Comparison of ENCODE assay signal across 24 cellular contexts in genomic region chr20:20501128-20501527, GRCh38.
DNase-seq lines count a peak whose midpoint lies in the region; ATAC-seq, FAIRE-seq and TF ChIP-seq lines count a peak whose summit lies in the region.
"Had no signal": no experiment of that assay in that cellular context is flagged by ENCODE, and none has a peak within 500 bp of the region (broad histone marks: within the 10 kb centered on the region; RNA-seq: fewer than 3 reads in every experiment).

No MANE protein-coding gene starts in this region.

- intact Hi-C loops in activated CD4-positive, alpha-beta T cell treated with anti-CD3 and anti-CD28 coated beads, Interleukin-2, amount 10 ng/mL, durations not matched to agents 24 days and 14 days (cut with micrococcal nuclease): loop anchor here (1.0 kb wide), 1 partner anchor 10 kb away; no protein-coding TSS in a partner anchor

- H3K9me3 Mint-ChIP-seq in activated CD4-positive, alpha-beta T cell treated with anti-CD3 and anti-CD28 coated beads, Interleukin-2, amount 10 ng/mL, durations not matched to agents 24 days and 14 days: peaks cover 7% of the 10 kb centered on the region
- no peaks in the 10 kb centered on the region for H3K9me3 Mint-ChIP-seq in activated T-helper 17 cell treated with anti-CD3 and anti-CD28 coated beads, Interleukin-2, amount 50 U/mL, for 72 hours
- H3K9me3 Mint-ChIP-seq: CD4-positive, alpha-beta T cell; CD8-positive, alpha-beta T cell had no signal

- peaks cover 58% of the 10 kb centered on the region for H3K36me3 Mint-ChIP-seq in activated CD4-positive, alpha-beta T cell treated with anti-CD3 and anti-CD28 coated beads, Interleukin-2, amount 10 ng/mL, durations not matched to agents 24 days and 14 days (ENCODE audit: low read depth)
- H3K36me3 Mint-ChIP-seq in activated T-helper 17 cell treated with anti-CD3 and anti-CD28 coated beads, Interleukin-2, amount 50 U/mL, for 72 hours (ENCODE audit: low read depth): peaks cover 79% of the 10 kb centered on the region

- peak; percentile 52 for DNase-seq in activated CD4-positive, alpha-beta T cell treated with anti-CD3 and anti-CD28 coated beads, Interleukin-2, amount 10 ng/mL, durations not matched to agents 24 days and 14 days
- no peak for DNase-seq in activated CD4-positive, alpha-beta T cell treated with anti-CD3 and anti-CD28 coated beads, Interleukin-2, amount 50 U/mL, for 48 hours
- no peak for DNase-seq in GM19239 (ENCODE audit: insufficient read length, low spot score)
- DNase-seq in NCI-H1092 (lab: John Stamatoyannopoulos, UW): no peak
- DNase-seq: AML-193; Caco-2; Calu3; CD4-positive, alpha-beta T cell; CD8-positive, alpha-beta T cell; DMS79 treated with DMSO at 0.1 percent for 48 hours; GF-D8 had no signal

- peak overlapping the region; percentile 77 for H3K27ac ChIP-seq in VCaP
- H3K27ac ChIP-seq: 22Rv1; A549; BLaER1 treated with 17β-estradiol and CSF1 and Interleukin-3, amounts not matched to agents 10 nM and 100 nM; C4-2B had no signal

- peak overlapping the region; percentile 34 for H3K4me3 Mint-ChIP-seq in activated CD4-positive, alpha-beta T cell treated with anti-CD3 and anti-CD28 coated beads, Interleukin-2, amount 10 ng/mL, durations not matched to agents 24 days and 14 days
- peak overlapping the region; percentile 37 for H3K4me3 Mint-ChIP-seq in activated T-helper 17 cell treated with anti-CD3 and anti-CD28 coated beads, Interleukin-2, amount 50 U/mL, for 72 hours
- H3K4me3 Mint-ChIP-seq: B cell; CD4-positive, alpha-beta T cell; CD8-positive, alpha-beta T cell had no signal

- peak; percentile 31 for FAIRE-seq in GM19239 (lab: Jason Lieb, UNC)
- FAIRE-seq: A549, D721Med, G401.6, GM12878, GM12892 had no signal

- peak overlapping the region; percentile 81 for H3K27ac Mint-ChIP-seq in activated CD4-positive, alpha-beta T cell treated with anti-CD3 and anti-CD28 coated beads, Interleukin-2, amount 10 ng/mL, durations not matched to agents 24 days and 14 days
- no peak overlapping the region for H3K27ac Mint-ChIP-seq in activated T-helper 17 cell treated with anti-CD3 and anti-CD28 coated beads, Interleukin-2, amount 50 U/mL, for 72 hours
- H3K27ac Mint-ChIP-seq: B cell; CD4-positive, alpha-beta T cell; CD8-positive, alpha-beta T cell had no signal

- TF ChIP-seq CTCF in VCaP (conservative IDR thresholded peaks at IDR 0.05): no peak

- ATAC-seq in activated T-helper 17 cell treated with anti-CD3 and anti-CD28 coated beads, Interleukin-2, amount 50 U/mL, for 72 hours (replicated peaks): no peak
- no peak for ATAC-seq in HG03095 (IDR thresholded peaks at IDR 0.05; ENCODE audit: unreplicated experiment)
- ATAC-seq in GM19463 (IDR thresholded peaks at IDR 0.05; ENCODE audit: unreplicated experiment): no peak
- ATAC-seq: A549; CD8-positive, alpha-beta T cell; GM12878 had no signal

- H3K27me3 Mint-ChIP-seq in activated CD4-positive, alpha-beta T cell treated with anti-CD3 and anti-CD28 coated beads, Interleukin-2, amount 10 ng/mL, durations not matched to agents 24 days and 14 days: no peaks in the 10 kb centered on the region
- H3K27me3 Mint-ChIP-seq in activated T-helper 17 cell treated with anti-CD3 and anti-CD28 coated beads, Interleukin-2, amount 50 U/mL, for 72 hours: no peaks in the 10 kb centered on the region
- H3K27me3 Mint-ChIP-seq: B cell; CD4-positive, alpha-beta T cell had no signal

- peaks cover 64% of the 10 kb centered on the region for H3K4me1 Mint-ChIP-seq in activated CD4-positive, alpha-beta T cell treated with anti-CD3 and anti-CD28 coated beads, Interleukin-2, amount 10 ng/mL, durations not matched to agents 24 days and 14 days
- H3K4me1 Mint-ChIP-seq in activated T-helper 17 cell treated with anti-CD3 and anti-CD28 coated beads, Interleukin-2, amount 50 U/mL, for 72 hours: peaks cover 22% of the 10 kb centered on the region
